ENCODE assay signal across 18 cellular contexts in genomic region chr1:204349602-204350001, GRCh38. TPM values are rescaled to one million over a fixed set of nuclear protein-coding genes. Genes with fewer than 3 reads are reported as not detected.
"Had no signal": no experiment of that assay in that cellular context is flagged by ENCODE, and none has a peak within 500 bp of the region (broad histone marks: within the 10 kb centered on the region; RNA-seq: fewer than 3 reads in every experiment).

No MANE protein-coding gene starts in this region.

- H3K9ac ChIP-seq: SK-N-SH had no signal

- H3K9me3 ChIP-seq: body of pancreas, neutrophil, SK-N-SH, spleen, thyroid gland had no signal

- DNase-seq: activated CD4-positive, alpha-beta memory T cell treated with anti-CD3 and anti-CD28 coated beads, Interleukin-2, amount 10 ng/mL, durations not matched to agents 7 days and 5 days; activated CD4-positive, alpha-beta T cell treated with anti-CD3 and anti-CD28 coated beads for 48 hours; activated CD4-positive, CD25-positive, alpha-beta regulatory T cell; activated CD8-positive, alpha-beta memory T cell treated with anti-CD3 and anti-CD28 coated beads, Interleukin-2, amount 10 ng/mL, durations not matched to agents 7 days and 5 days; activated naive CD4-positive, alpha-beta T cell; activated naive CD8-positive, alpha-beta T cell treated with anti-CD3 and anti-CD28 coated beads for 36 hours; body of pancreas; cerebellar nuclear complex; effector CD4-positive, alpha-beta T cell; naive B cell; SK-N-SH; stimulated activated naive CD4-positive, alpha-beta T cell; T-cell; T1000; thyroid gland had no signal

- H3K4me3 ChIP-seq: body of pancreas, spleen, thyroid gland had no signal

- H3K27me3 ChIP-seq: body of pancreas, thyroid gland had no signal

- H3K36me3 ChIP-seq: neutrophil, spleen, thyroid gland had no signal

- ATAC-seq: activated CD8-positive, alpha-beta memory T cell treated with anti-CD3 and anti-CD28 coated beads, Interleukin-2, amount 10 ng/mL, durations not matched to agents 7 days and 5 days; activated T-helper 17 cell treated with anti-CD3 and anti-CD28 coated beads, Interleukin-2, amount 50 U/mL, for 72 hours; T-cell had no signal

- H3K27ac ChIP-seq: body of pancreas, neutrophil had no signal

RNA-seq across cellular contexts. Expression of gene PLEKHA6, which starts 10.1 kb away (rescaled TPM):
- total RNA-seq: activated CD4-positive, alpha-beta memory T cell treated with anti-CD3 and anti-CD28 coated beads, Interleukin-2, amount 10 ng/mL, durations not matched to agents 7 days and 5 days had no signal
